ENCODE assay signal across 8 cellular contexts in the genomic region with DNA sequence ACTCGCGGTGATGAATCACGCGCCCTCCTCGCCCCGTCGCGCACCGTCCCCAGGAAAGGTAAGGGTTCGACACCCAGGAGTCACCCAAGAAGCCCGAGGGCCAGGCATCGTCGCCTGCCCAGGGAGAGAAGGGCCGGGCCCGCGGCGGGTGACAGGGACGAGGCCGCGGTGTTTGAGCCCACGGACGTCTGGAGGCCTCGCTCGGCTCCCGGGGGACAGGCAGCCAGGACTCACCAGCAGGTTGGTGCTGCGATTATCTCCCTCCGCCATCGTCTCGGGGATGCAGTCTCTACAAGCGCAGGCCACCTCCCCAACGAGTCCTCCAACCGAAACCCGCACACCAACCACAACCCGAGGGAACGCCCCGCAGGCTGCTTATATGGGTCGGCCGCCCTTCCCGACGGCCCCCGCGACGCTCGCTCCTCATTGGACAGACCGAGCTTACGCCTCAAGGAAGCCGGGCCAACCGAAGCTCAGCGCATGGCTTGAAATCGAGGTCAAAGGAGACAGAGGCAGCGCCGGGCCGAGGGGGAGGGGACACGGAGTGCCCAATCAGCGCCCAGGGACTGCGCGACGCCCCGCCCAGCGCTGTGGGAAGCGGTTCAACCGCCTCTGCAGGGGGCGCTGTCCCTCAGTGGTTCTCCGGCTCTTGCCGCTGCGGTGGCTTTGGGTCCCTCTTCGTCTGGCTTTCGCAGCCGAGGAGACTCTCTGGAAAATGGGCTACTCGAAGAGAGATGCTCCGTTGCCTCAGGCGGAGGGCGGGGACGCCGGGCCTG. TPM values are rescaled to one million over a fixed set of nuclear protein-coding genes. Genes with fewer than 3 reads are reported as not detected.
DNase-seq lines count a peak whose midpoint lies in the region; ATAC-seq and TF ChIP-seq lines count a peak whose summit lies in the region.

A gene (minus strand): TSS at position 353 of the 776 bp plus-strand sequence. CDS start 83 bp downstream, at position 270.

- in situ Hi-C loops in Panc1 (cut with HindIII; ENCODE audit: low pct_unique_long_range_greater_than_20kb, low sequenced_read_pairs), result no loop called here

- peak; percentile 98 for TF ChIP-seq CTCF in Panc1 (IDR thresholded peaks at IDR 0.05)

- intact Hi-C loops in Panc1 (cut with micrococcal nuclease; ENCODE audit: unreplicated experiment), result loop anchor here (2.0 kb wide), 1 partner anchor 167 kb away; no protein-coding TSS in a partner anchor

- H3K36me3 ChIP-seq in Panc1 (ENCODE audit: control insufficient read depth, insufficient read depth, low read length), result peaks cover 26% of the 10 kb centered on the region
- H3K36me3 ChIP-seq in muscle layer of duodenum (ENCODE audit: control insufficient read depth in 1 of 2, insufficient read depth in 2 of 2, low read length in 2 of 2), result peaks cover 0 to 14% of the 10 kb centered on the region in 2 donors

- H3K9me3 ChIP-seq in Panc1 (ENCODE audit: control insufficient read depth, insufficient read depth, low read depth, low read length) (no peaks in the 10 kb centered on the region), muscle layer of duodenum (ENCODE audit: control insufficient read depth in 1 of 2, low read length in 2 of 2) (no peaks in the 10 kb centered on the region)

- H3K27me3 ChIP-seq in Panc1 (ENCODE audit: control insufficient read depth, insufficient read depth, low read length) (no peaks in the 10 kb centered on the region), muscle layer of duodenum (ENCODE audit: low read depth, low read length) (no peaks in the 10 kb centered on the region)

- H3K27ac ChIP-seq in Panc1 (ENCODE audit: low read length) (peak within 1 kb of the TSS; percentile 93), muscle layer of duodenum (ENCODE audit: low read length) (peak within 1 kb of the TSS; percentile 92)

- POLR2A ChIA-PET in Panc1 (lab: Charles Lee), result interaction anchor here (0.7 to 2.0 kb wide), 6 partner anchors 10 to 826 kb away, joined by 3 to 10 read pairs (median 4); no protein-coding TSS in a partner anchor

- H3K4me1 ChIP-seq in Panc1 (ENCODE audit: control insufficient read depth, insufficient read depth, low read length) (peaks cover 52% of the 10 kb centered on the region), muscle layer of duodenum (ENCODE audit: control insufficient read depth in 1 of 2, insufficient read depth in 2 of 2, low read length in 2 of 2) (peaks cover 3 to 14% of the 10 kb centered on the region in 2 donors)

- CTCF ChIA-PET in Panc1 (lab: Charles Lee), result interaction anchor here (0.6 to 1.1 kb wide), 3 partner anchors 10 to 16 kb away, joined by 4 to 5 read pairs (median 5); a partner anchor contains a TSS

- BruUV-seq in Panc1 (replicated peaks; lab: Mats Ljungman, UMichigan), result no TSS peak

- DNase-seq in DMS53 treated with DMSO at 0.1 percent for 48 hours (lab: John Stamatoyannopoulos, UW; ENCODE audit: unreplicated experiment) (peak; percentile 93), KG1 (lab: John Stamatoyannopoulos, UW) (peak; percentile 98), Panc1 (ENCODE audit: low read depth, low spot score) (peak; percentile 98)
- peak; percentile 98 to 99 for DNase-seq in activated T-cell treated with anti-CD3 and anti-CD28 coated beads, Interleukin-2, amount 50 U/mL, for 48 hours
- DNase-seq in stimulated activated CD8-positive, alpha-beta memory T cell treated with anti-CD3 and anti-CD28 coated beads, Interleukin-7, amount 100 ng/mL, for 48 hours (ENCODE audit: extremely low read depth in 1 of 2, low read depth in 1 of 2), result peak; percentile 96 to 99

- ATAC-seq in GM21717 (IDR thresholded peaks at IDR 0.05; ENCODE audit: unreplicated experiment), result peak; percentile 95
- peak; percentile 97 for ATAC-seq in Panc1
- peak; percentile 99 for ATAC-seq in esophagus mucosa

- peak within 1 kb of the TSS; percentile 90 to 94 for H3K4me3 ChIP-seq in Panc1 (ENCODE audit: low read depth in 2 of 2, low read length in 2 of 2)
- peak within 1 kb of the TSS; percentile 88 to 98 for H3K4me3 ChIP-seq in muscle layer of duodenum (ENCODE audit: low read depth in 1 of 2, low read length in 2 of 2)

RNA-seq across cellular contexts. Expression of the gene that starts here (rescaled TPM):
- 343 TPM for total RNA-seq in Panc1 (2021; ENCODE audit: unreplicated experiment)
- polyA plus RNA-seq in Panc1 (2012; ENCODE audit: insufficient read length), result 339 TPM
- 76.4 TPM for total RNA-seq in esophagus mucosa

Comparison
In these comparisons a context has a peak if more than half of its experiments do, and no peak if none do; other contexts are left out.
1. Peak in every context shown above with its lines: DNase-seq, ATAC-seq, H3K4me3 ChIP-seq and H3K27ac ChIP-seq.